Comparison of ENCODE assay signal across 11 cellular contexts in the genomic region with DNA sequence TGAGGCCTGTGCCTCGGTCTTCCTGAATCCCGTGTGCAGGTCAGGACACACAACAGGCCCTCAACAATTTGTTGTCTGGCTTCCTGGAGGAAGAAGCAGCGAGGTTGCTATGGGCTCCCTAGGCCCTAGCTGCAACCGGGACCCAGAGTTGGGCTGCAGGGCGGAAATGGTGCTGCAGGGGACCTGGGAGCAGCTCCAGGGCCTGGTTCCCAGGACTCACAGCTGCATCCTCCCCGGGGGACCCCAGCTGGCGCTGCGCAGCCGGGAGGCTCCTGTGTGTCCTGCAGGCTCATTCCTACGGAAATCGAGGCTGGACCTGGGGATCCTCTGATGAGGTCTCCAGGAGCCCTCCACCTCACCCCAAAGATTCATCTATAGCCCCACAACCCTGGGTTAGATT. TPM values are rescaled to one million over a fixed set of nuclear protein-coding genes. Genes with fewer than 3 reads are reported as not detected.
DNase-seq lines count a peak whose midpoint lies in the region; ATAC-seq and TF ChIP-seq lines count a peak whose summit lies in the region.
"Had no signal": no experiment of that assay in that cellular context is flagged by ENCODE, and none has a peak within 500 bp of the region (broad histone marks: within the 10 kb centered on the region; RNA-seq: fewer than 3 reads in every experiment).

No MANE protein-coding gene starts in this region.

- H3K27me3 Mint-ChIP-seq in GM23338 (ENCODE audit: insufficient read depth, low read depth, poor library complexity) = peaks cover 21% of the 10 kb centered on the region

- peak overlapping the region in 1 of 3 donors; percentile 64 for H3K9ac ChIP-seq in skeletal muscle tissue (ENCODE audit: low read depth in 1 of 3, low read length in 3 of 3)

- intact Hi-C loops in left ventricle myocardium inferior (cut with micrococcal nuclease) = loop anchor here (5.0 kb wide), 1 partner anchor 61 kb away; no protein-coding TSS in a partner anchor

- H3K27ac ChIP-seq in VCaP (peak overlapping the region; percentile 29; the same call in 1 of the 2 replicates), left ventricle myocardium inferior (replicated peaks) (peak overlapping the region; percentile 90), skeletal muscle tissue (ENCODE audit: low read depth, low read length) (peak overlapping the region; percentile 62), GM23338 (ENCODE audit: low read depth) (no peak overlapping the region)

- H3K9me3 ChIP-seq in left ventricle myocardium inferior (replicated peaks) (no peaks in the 10 kb centered on the region), skeletal muscle tissue (ENCODE audit: control insufficient read depth in 3 of 3, low read length in 3 of 3) (no peaks in the 10 kb centered on the region)

- DNase-seq in H7 (peak; percentile 45), left ventricle myocardium inferior (peak; percentile 68), GM23338 (ENCODE audit: low spot score) (no peak), NCI-H1417 (lab: John Stamatoyannopoulos, UW) (no peak)
- DNase-seq: foreskin keratinocyte, NCI-H146 had no signal

- no peak for ATAC-seq in GM23338
- no peak for ATAC-seq in GM18498 (IDR thresholded peaks at IDR 0.05; ENCODE audit: unreplicated experiment)
- ATAC-seq in GM21529 (IDR thresholded peaks at IDR 0.05; ENCODE audit: unreplicated experiment) = no peak
- ATAC-seq: foreskin keratinocyte had no signal

- no peaks in the 10 kb centered on the region for H3K9me2 ChIP-seq in GM23338 (ENCODE audit: insufficient read depth)

- H3K4me2 ChIP-seq in GM23338 = no peak overlapping the region

- peaks cover 11% of the 10 kb centered on the region for H3F3A ChIP-seq in GM23338 (replicated peaks; ENCODE audit: low read depth)

- H2AFZ ChIP-seq in GM23338 = no peak overlapping the region

- H3K4me1 ChIP-seq in left ventricle myocardium inferior (peaks cover 62% of the 10 kb centered on the region), skeletal muscle tissue (ENCODE audit: control insufficient read depth in 3 of 3, insufficient read depth in 3 of 3, low read length in 3 of 3) (peaks cover 29 to 42% (median 34%) of the 10 kb centered on the region in 3 donors), GM23338 (ENCODE audit: insufficient read depth) (peaks cover 5% of the 10 kb centered on the region; the same call in 1 of the 2 replicates)
- H3K4me1 ChIP-seq: foreskin keratinocyte had no signal

- peaks cover 7% of the 10 kb centered on the region for H3K27me3 ChIP-seq in H7 (ENCODE audit: control insufficient read depth, insufficient read depth, low read length)
- no peaks in the 10 kb centered on the region for H3K27me3 ChIP-seq in left ventricle myocardium inferior (ENCODE audit: low read depth)
- H3K27me3 ChIP-seq in skeletal muscle tissue (ENCODE audit: control insufficient read depth in 3 of 3, insufficient read depth in 3 of 3, low read length in 3 of 3) = no peaks in the 10 kb centered on the region
- peaks cover 18% of the 10 kb centered on the region for H3K27me3 ChIP-seq in GM23338 (ENCODE audit: insufficient read depth)
- H3K27me3 ChIP-seq: foreskin keratinocyte had no signal

- peaks cover 8% of the 10 kb centered on the region for H3K4me1 Mint-ChIP-seq in GM23338

- no peak overlapping the region for H3K4me3 Mint-ChIP-seq in GM23338

- H3K36me3 ChIP-seq in H7 (replicated peaks; ENCODE audit: control insufficient read depth, insufficient read depth, low read length) = no peaks in the 10 kb centered on the region
- H3K36me3 ChIP-seq in left ventricle myocardium inferior = no peaks in the 10 kb centered on the region
- H3K36me3 ChIP-seq in skeletal muscle tissue (ENCODE audit: control insufficient read depth in 3 of 3, insufficient read depth in 3 of 3, low read length in 3 of 3) = no peaks in the 10 kb centered on the region
- no peaks in the 10 kb centered on the region for H3K36me3 ChIP-seq in GM23338 (ENCODE audit: insufficient read depth)

- H3K79me2 ChIP-seq in GM23338 (replicated peaks; ENCODE audit: insufficient read depth) = no peaks in the 10 kb centered on the region

- no peaks in the 10 kb centered on the region for H4K20me1 ChIP-seq in GM23338 (replicated peaks; ENCODE audit: insufficient read depth)

- H3K36me3 Mint-ChIP-seq in GM23338 (ENCODE audit: low read depth) = no peaks in the 10 kb centered on the region

- TF ChIP-seq CTCF in VCaP (conservative IDR thresholded peaks at IDR 0.05) = no peak
- peak; percentile 9 for TF ChIP-seq CTCF in left ventricle myocardium inferior (IDR thresholded peaks at IDR 0.05; ENCODE audit: borderline replicate concordance)
- no peak for TF ChIP-seq CTCF in GM23338 (conservative IDR thresholded peaks at IDR 0.05; ENCODE audit: low read depth in 2 of 2)

- no peak overlapping the region; the same call in 1 of the 2 replicates for H3K27ac Mint-ChIP-seq in GM23338

- H3K4me3 ChIP-seq in H7 (ENCODE audit: insufficient read depth, low read depth, low read length) (no peak overlapping the region), left ventricle myocardium inferior (peak overlapping the region; percentile 84), skeletal muscle tissue (ENCODE audit: low read length in 3 of 3) (no peak overlapping the region), GM23338 (no peak overlapping the region)

- no peaks in the 10 kb centered on the region for H3K9me3 Mint-ChIP-seq in GM23338
- H3K9me3 Mint-ChIP-seq: T-helper 1 cell treated with Interleukin-12 subunit alpha and Interleukin-12 subunit beta and Interleukin-4 antibody, amounts not matched to agents 30 μg/mL and 1 μg/mL, for 36 hours had no signal

TF ChIP-seq in GM23338, 12 proteins besides CTCF, POLR2A, EP300 and RAD21 (continues in another document):
- TF ChIP-seq CREB1 (CRISPR knock-in tag; IDR thresholded peaks at IDR 0.05; ENCODE audit: low read depth) (no peak), POLR2AphosphoS5 (IDR thresholded peaks at IDR 0.05; ENCODE audit: low read depth) (no peak), ZNF331 (CRISPR knock-in tag; IDR thresholded peaks at IDR 0.05; ENCODE audit: low read depth) (no peak)
- TF ChIP-seq, protein P1, sequence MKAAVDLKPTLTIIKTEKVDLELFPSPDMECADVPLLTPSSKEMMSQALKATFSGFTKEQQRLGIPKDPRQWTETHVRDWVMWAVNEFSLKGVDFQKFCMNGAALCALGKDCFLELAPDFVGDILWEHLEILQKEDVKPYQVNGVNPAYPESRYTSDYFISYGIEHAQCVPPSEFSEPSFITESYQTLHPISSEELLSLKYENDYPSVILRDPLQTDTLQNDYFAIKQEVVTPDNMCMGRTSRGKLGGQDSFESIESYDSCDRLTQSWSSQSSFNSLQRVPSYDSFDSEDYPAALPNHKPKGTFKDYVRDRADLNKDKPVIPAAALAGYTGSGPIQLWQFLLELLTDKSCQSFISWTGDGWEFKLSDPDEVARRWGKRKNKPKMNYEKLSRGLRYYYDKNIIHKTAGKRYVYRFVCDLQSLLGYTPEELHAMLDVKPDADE (IDR thresholded peaks at IDR 0.05) = no peak

RNA-seq across cellular contexts. Expression of a gene that starts 1.0 kb away (rescaled TPM):
- 9.4 and 11.1 TPM in 2 replicates for total RNA-seq in H7 (2014; rRNA removed; shearing (Covaris generic))
- total RNA-seq in left ventricle myocardium inferior = 4.2 TPM
- total RNA-seq in skeletal muscle tissue = 5.7 TPM
- total RNA-seq in GM23338 (2014; rRNA removed; shearing (Covaris generic)) = 3.3 and 4.1 TPM in 2 replicates
- polyA plus RNA-seq in GM23338 (2016; fragmentation: Nextera tagmentation; extraction: Ambion mirVana) = 2.7 and 3.2 TPM in 2 replicates

RNA-seq across cellular contexts. Expression of a gene that starts 31.8 kb away (rescaled TPM):
- total RNA-seq in H7 (2014; rRNA removed; shearing (Covaris generic)) = 90.2 and 92.2 TPM in 2 replicates
- total RNA-seq in left ventricle myocardium inferior (26.3 TPM), skeletal muscle tissue (44.4 TPM)
- total RNA-seq in GM23338 (2014; rRNA removed; shearing (Covaris generic)) = 42.3 and 49.4 TPM in 2 replicates
- polyA plus RNA-seq in GM23338 (2016; fragmentation: Nextera tagmentation; extraction: Ambion mirVana) = 99.5 and 99.7 TPM in 2 replicates

Comparison
In these comparisons a context has a peak if more than half of its experiments do, and no peak if none do; other contexts are left out.
1. DNase-seq: peak in H7 (single experiment) and left ventricle myocardium inferior (single experiment); none in GM23338 (single experiment) and NCI-H1417 (0 of 3).